In genomic region chr11:68090706-68091105, GRCh38 we compare ENCODE assay signal across 1 cellular context.
TF ChIP-seq lines count a peak whose summit lies in the region.

No MANE protein-coding gene starts in this region.

TF ChIP-seq in SK-N-SH, 30 proteins besides CTCF, POLR2A, EP300 and RAD21 (continued from another document):
- TF ChIP-seq, protein P1, sequence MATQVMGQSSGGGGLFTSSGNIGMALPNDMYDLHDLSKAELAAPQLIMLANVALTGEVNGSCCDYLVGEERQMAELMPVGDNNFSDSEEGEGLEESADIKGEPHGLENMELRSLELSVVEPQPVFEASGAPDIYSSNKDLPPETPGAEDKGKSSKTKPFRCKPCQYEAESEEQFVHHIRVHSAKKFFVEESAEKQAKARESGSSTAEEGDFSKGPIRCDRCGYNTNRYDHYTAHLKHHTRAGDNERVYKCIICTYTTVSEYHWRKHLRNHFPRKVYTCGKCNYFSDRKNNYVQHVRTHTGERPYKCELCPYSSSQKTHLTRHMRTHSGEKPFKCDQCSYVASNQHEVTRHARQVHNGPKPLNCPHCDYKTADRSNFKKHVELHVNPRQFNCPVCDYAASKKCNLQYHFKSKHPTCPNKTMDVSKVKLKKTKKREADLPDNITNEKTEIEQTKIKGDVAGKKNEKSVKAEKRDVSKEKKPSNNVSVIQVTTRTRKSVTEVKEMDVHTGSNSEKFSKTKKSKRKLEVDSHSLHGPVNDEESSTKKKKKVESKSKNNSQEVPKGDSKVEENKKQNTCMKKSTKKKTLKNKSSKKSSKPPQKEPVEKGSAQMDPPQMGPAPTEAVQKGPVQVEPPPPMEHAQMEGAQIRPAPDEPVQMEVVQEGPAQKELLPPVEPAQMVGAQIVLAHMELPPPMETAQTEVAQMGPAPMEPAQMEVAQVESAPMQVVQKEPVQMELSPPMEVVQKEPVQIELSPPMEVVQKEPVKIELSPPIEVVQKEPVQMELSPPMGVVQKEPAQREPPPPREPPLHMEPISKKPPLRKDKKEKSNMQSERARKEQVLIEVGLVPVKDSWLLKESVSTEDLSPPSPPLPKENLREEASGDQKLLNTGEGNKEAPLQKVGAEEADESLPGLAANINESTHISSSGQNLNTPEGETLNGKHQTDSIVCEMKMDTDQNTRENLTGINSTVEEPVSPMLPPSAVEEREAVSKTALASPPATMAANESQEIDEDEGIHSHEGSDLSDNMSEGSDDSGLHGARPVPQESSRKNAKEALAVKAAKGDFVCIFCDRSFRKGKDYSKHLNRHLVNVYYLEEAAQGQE (IDR thresholded peaks at IDR 0.05; ENCODE audit: low read depth, low read length) = no peak
- TF ChIP-seq NRF1 (IDR thresholded peaks at IDR 0.05; ENCODE audit: low read depth, low read length) (no peak), FOXM1 (IDR thresholded peaks at IDR 0.05; ENCODE audit: low read depth) (no peak), PBX3 (IDR thresholded peaks at IDR 0.05) (no peak), MXI1 (IDR thresholded peaks at IDR 0.05; ENCODE audit: low read depth, low read length) (no peak)
